Comparison of ENCODE assay signal across 25 cellular contexts in the genomic region with DNA sequence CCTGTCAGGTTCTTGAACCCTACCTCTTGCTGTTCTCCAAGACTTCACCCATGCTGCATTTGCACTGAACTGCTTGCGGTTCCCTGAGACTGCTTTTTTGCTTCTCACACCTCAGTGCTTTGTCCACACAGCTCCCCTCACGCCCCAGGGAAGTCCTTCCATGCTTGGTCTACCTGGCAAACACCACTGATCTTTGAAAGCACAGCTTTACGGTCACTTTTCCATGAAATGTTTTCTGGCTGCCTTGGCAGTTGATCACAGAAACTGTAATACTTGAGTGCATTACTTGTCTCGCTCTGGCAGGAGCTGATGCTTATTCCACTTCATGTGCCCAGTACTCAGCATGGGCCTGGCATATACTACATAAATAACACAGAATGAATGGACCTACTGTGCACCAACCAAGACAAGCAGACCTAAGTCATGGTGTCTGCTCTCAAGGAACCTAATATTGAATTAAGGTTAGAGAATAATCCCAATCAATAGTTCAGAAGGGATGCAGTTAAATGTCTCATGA.
DNase-seq lines count a peak whose midpoint lies in the region; ATAC-seq, FAIRE-seq and TF ChIP-seq lines count a peak whose summit lies in the region.
"Had no signal": no experiment of that assay in that cellular context is flagged by ENCODE, and none has a peak within 500 bp of the region (broad histone marks: within the 10 kb centered on the region; RNA-seq: fewer than 3 reads in every experiment).

No MANE protein-coding gene starts in this region.

- no peaks in the 10 kb centered on the region for H3K27me3 ChIP-seq in MG63
- H3K27me3 ChIP-seq in K562 (ENCODE audit: control insufficient read depth in 2 of 2, insufficient read depth in 2 of 2, low read length in 2 of 2) = no peaks in the 10 kb centered on the region
- H3K27me3 ChIP-seq in body of pancreas = no peaks in the 10 kb centered on the region
- H3K27me3 ChIP-seq in mammary epithelial cell (ENCODE audit: insufficient read depth, low read length) = no peaks in the 10 kb centered on the region
- H3K27me3 ChIP-seq: SJCRH30 had no signal

- CTCF ChIA-PET in K562 (lab: Yijun Ruan, JAX; ENCODE audit: low intra/inter-chr PET ratio) = no interaction called here
- CTCF ChIA-PET in mammary epithelial cell (lab: Charles Lee; ENCODE audit: low non-redundant PET) = no interaction called here

- dilution Hi-C loops in mammary epithelial cell (cut with HindIII; ENCODE audit: low sequenced_read_pairs) = no loop called here

- 30% methylated on average over 4 of the region's 4 CpGs for WGBS in K562 (ENCODE audit: insufficient coverage, low coverage, missing lambda C conversion rate)
- WGBS in body of pancreas, 2 donors = 86 to 87% methylated on average over 4 of the region's 4 CpGs
- WGBS in mammary epithelial cell (ENCODE audit: low coverage, missing lambda C conversion rate) = 12% methylated on average over 4 of the region's 4 CpGs

- H3K4me2 ChIP-seq in K562 (ENCODE audit: insufficient read depth, low read length) = no peak overlapping the region
- no peak overlapping the region for H3K4me2 ChIP-seq in mammary epithelial cell (ENCODE audit: insufficient read depth, low read depth, low read length)
- H3K4me2 ChIP-seq: GM23338 had no signal

- in situ Hi-C loops in K562 (cut with MboI) (no loop called here), ACHN (cut with HindIII; ENCODE audit: low pct_ligation_motif_present, low pct_unique_long_range_greater_than_20kb, low sequenced_read_pairs) (no loop called here), mammary epithelial cell (cut with MboI; ENCODE audit: low sequenced_read_pairs in 2 of 2) (loop anchor here in 1 of 2 donors (25.0 kb wide), 1 partner anchor 512 kb away; no protein-coding TSS in a partner anchor)

- ATAC-seq in K562 = no peak
- no peak for ATAC-seq in body of pancreas
- ATAC-seq: CD8-positive, alpha-beta T cell; GM23338 had no signal

- BruUV-seq in K562 (replicated peaks; lab: Mats Ljungman, UMichigan) (no TSS peak), mammary epithelial cell (replicated peaks; lab: Mats Ljungman, UMichigan) (no TSS peak)

- H3K4me3 Mint-ChIP-seq in osteocyte (ENCODE audit: unreplicated experiment) = no peak overlapping the region
- H3K4me3 Mint-ChIP-seq: B cell; CD8-positive, alpha-beta T cell; GM23338; HFFc6; IgD-negative memory B cell had no signal

- no peak for TF ChIP-seq CTCF in K562 (IDR thresholded peaks at IDR 0.05 in 2 of 3, conservative IDR thresholded peaks at IDR 0.05 in 1 of 3; ENCODE audit: insufficient read depth in 2 of 3, low read depth in 1 of 3, low read length in 3 of 3)
- no peak for TF ChIP-seq CTCF in osteocyte (IDR thresholded peaks at IDR 0.05)
- TF ChIP-seq CTCF in body of pancreas (IDR thresholded peaks at IDR 0.05) = no peak
- no peak for TF ChIP-seq CTCF in mammary epithelial cell (conservative IDR thresholded peaks at IDR 0.05 in 1 of 2, IDR thresholded peaks at IDR 0.05 in 1 of 2; ENCODE audit: extremely low read depth in 1 of 2, insufficient read depth in 1 of 2, low read depth in 1 of 2, low read length in 2 of 2)

- peaks cover 7% of the 10 kb centered on the region for H3K4me1 Mint-ChIP-seq in osteocyte (ENCODE audit: unreplicated experiment)
- H3K4me1 Mint-ChIP-seq: B cell, GM23338 had no signal

- H3K27me3 Mint-ChIP-seq in osteocyte (ENCODE audit: unreplicated experiment) = no peaks in the 10 kb centered on the region

- no peak for TF ChIP-seq EP300 in K562 (IDR thresholded peaks at IDR 0.05; ENCODE audit: low read length)

- peaks cover 18% of the 10 kb centered on the region for H3K9me3 ChIP-seq in MG63
- H3K9me3 ChIP-seq in K562 (replicated peaks; ENCODE audit: control insufficient read depth, insufficient read depth, low read depth, low read length) = no peaks in the 10 kb centered on the region
- H3K9me3 ChIP-seq in body of pancreas = peaks cover 0 to under 1% (median 0%) of the 10 kb centered on the region in 3 donors
- no peaks in the 10 kb centered on the region for H3K9me3 ChIP-seq in mammary epithelial cell (replicated peaks; ENCODE audit: insufficient read depth, low read length)
- H3K9me3 ChIP-seq: Caco-2 had no signal

- FAIRE-seq in K562 (lab: Jason Lieb, UNC) = no peak
- FAIRE-seq: GM12891, RCC 7860 had no signal

- H3K9me3 Mint-ChIP-seq in osteocyte (ENCODE audit: unreplicated experiment) = peaks cover 12% of the 10 kb centered on the region

- intact Hi-C loops in K562 (cut with micrococcal nuclease) (no loop called here), body of pancreas (cut with DNase I) (no loop called here), mammary epithelial cell (cut with micrococcal nuclease) (no loop called here)

- H3K4me3 ChIP-seq in MG63 = no peak overlapping the region
- no peak overlapping the region for H3K4me3 ChIP-seq in K562
- no peak overlapping the region for H3K4me3 ChIP-seq in body of pancreas
- no peak overlapping the region for H3K4me3 ChIP-seq in mammary epithelial cell (replicated peaks in 1 of 3; ENCODE audit: insufficient read depth in 1 of 3, low read depth in 2 of 3, low read length in 3 of 3)
- H3K4me3 ChIP-seq: GM23338, HAP-1, SJCRH30 had no signal

- H3K27ac ChIP-seq in K562 (ENCODE audit: extremely low read depth, low read depth, low read length) = no peak overlapping the region
- no peak overlapping the region for H3K27ac ChIP-seq in body of pancreas
- H3K27ac ChIP-seq in mammary epithelial cell (ENCODE audit: insufficient read depth, low read depth, low read length) = no peak overlapping the region
- H3K27ac ChIP-seq: C4-2B, SJCRH30 had no signal

- no peaks in the 10 kb centered on the region for H3K79me2 ChIP-seq in K562 (ENCODE audit: control insufficient read depth, insufficient read depth, low read length)
- no peaks in the 10 kb centered on the region for H3K79me2 ChIP-seq in mammary epithelial cell (ENCODE audit: insufficient read depth, low read length)

- H4K20me1 ChIP-seq in K562 (replicated peaks; ENCODE audit: control insufficient read depth, insufficient read depth, low read length) = no peaks in the 10 kb centered on the region
- H4K20me1 ChIP-seq in mammary epithelial cell (ENCODE audit: insufficient read depth, low read length) = no peaks in the 10 kb centered on the region

- DNase-seq in DMS79 treated with DMSO at 0.1 percent for 48 hours (lab: John Stamatoyannopoulos, UW) (peak; percentile 71), MG63 (peak; percentile 32), K562 (ENCODE audit: extremely low read depth in 1 of 4, low spot score in 3 of 4) (no peak), osteocyte (ENCODE audit: extremely low spot score, unreplicated experiment) (peak; percentile 56), ACHN (no peak), body of pancreas (no peak), mammary epithelial cell (no peak)
- DNase-seq: Caco-2; CD8-positive, alpha-beta T cell; GF-D8; HFFc6; NCI-H1092; NCI-H1417 treated with DMSO at 0.1 percent for 48 hours; NCI-H1694 treated with DMSO at 0.1 percent for 48 hours; NCI-H2081; NCI-H2227 treated with DMSO at 0.1 percent for 48 hours; NCI-H510A treated with DMSO at 0.1 percent for 48 hours; SJCRH30 had no signal

- H2AFZ ChIP-seq in K562 (ENCODE audit: low read depth, low read length) (peak overlapping the region; percentile 3), mammary epithelial cell (ENCODE audit: low read depth, low read length) (no peak overlapping the region)
- H2AFZ ChIP-seq: GM23338 had no signal

- no peak overlapping the region for H3K9ac ChIP-seq in K562 (ENCODE audit: insufficient read depth in 1 of 2, low read depth in 2 of 2, low read length in 2 of 2)
- H3K9ac ChIP-seq in mammary epithelial cell (ENCODE audit: insufficient read depth, low read length) = no peak overlapping the region

- H3K36me3 Mint-ChIP-seq in osteocyte (ENCODE audit: unreplicated experiment) = peaks cover 11% of the 10 kb centered on the region
- H3K36me3 Mint-ChIP-seq: CD8-positive, alpha-beta T cell; IgD-negative memory B cell had no signal

- TF ChIP-seq POLR2A in K562 (conservative IDR thresholded peaks at IDR 0.05) = no peak
- no peak for TF ChIP-seq POLR2A in body of pancreas (IDR thresholded peaks at IDR 0.05)

- no peak overlapping the region for H3K27ac Mint-ChIP-seq in osteocyte (ENCODE audit: unreplicated experiment)
- H3K27ac Mint-ChIP-seq: B cell; CD8-positive, alpha-beta T cell; GM23338; HFFc6; IgD-negative memory B cell had no signal

- no peak for TF ChIP-seq RAD21 in K562 (CRISPR knock-in tag; conservative IDR thresholded peaks at IDR 0.05 in 1 of 2, IDR thresholded peaks at IDR 0.05 in 1 of 2)

- POLR2A ChIA-PET in K562 (lab: Yijun Ruan, JAX) = no interaction called here

- H3K9me1 ChIP-seq in K562 (ENCODE audit: control insufficient read depth, insufficient read depth, low read length) = no peaks in the 10 kb centered on the region

- H3K36me3 ChIP-seq in MG63 (no peaks in the 10 kb centered on the region), K562 (ENCODE audit: control insufficient read depth, insufficient read depth, low read length) (no peaks in the 10 kb centered on the region), body of pancreas (replicated peaks in 1 of 2; ENCODE audit: insufficient read depth in 1 of 2, low read depth in 2 of 2) (no peaks in the 10 kb centered on the region), mammary epithelial cell (ENCODE audit: insufficient read depth, low read length) (no peaks in the 10 kb centered on the region)
- H3K36me3 ChIP-seq: HAP-1, SJCRH30 had no signal

- H3K4me1 ChIP-seq in K562 (replicated peaks in 1 of 2; ENCODE audit: control insufficient read depth in 2 of 2, insufficient read depth in 2 of 2, low read length in 2 of 2) = no peaks in the 10 kb centered on the region
- H3K4me1 ChIP-seq in body of pancreas = no peaks in the 10 kb centered on the region
- no peaks in the 10 kb centered on the region for H3K4me1 ChIP-seq in mammary epithelial cell (ENCODE audit: insufficient read depth, low read length)
- H3K4me1 ChIP-seq: Caco-2, HAP-1, SJCRH30 had no signal

TF ChIP-seq in K562, 482 proteins besides CTCF, POLR2A, EP300 and RAD21 (continues in another document):
- TF ChIP-seq EWSR1 (IDR thresholded peaks at IDR 0.05; ENCODE audit: borderline replicate concordance, low read depth, partially characterized antibody) (no peak), KDM2B (CRISPR knock-in tag; IDR thresholded peaks at IDR 0.05) (no peak), NFIC (IDR thresholded peaks at IDR 0.05) (no peak), ZNF584 (CRISPR knock-in tag; IDR thresholded peaks at IDR 0.05; ENCODE audit: low read depth) (no peak), SAP30 (IDR thresholded peaks at IDR 0.05; ENCODE audit: borderline replicate concordance, insufficient read depth, low read depth, low read length, poor library complexity, severe bottlenecking) (no peak), HDAC2 (IDR thresholded peaks at IDR 0.05) (no peak), SRSF9 (IDR thresholded peaks at IDR 0.05; ENCODE audit: borderline replicate concordance, low read depth, low read length) (no peak)

Comparison
In these comparisons a context has a peak if more than half of its experiments do, and no peak if none do; other contexts are left out.
1. DNase-seq: peak in DMS79 treated with DMSO at 0.1 percent for 48 hours (single experiment), MG63 (single experiment) and osteocyte (single experiment); none in K562 (0 of 4), ACHN (single experiment), body of pancreas (0 of 4) and mammary epithelial cell (single experiment).